ENCODE assay signal across 1 cellular context in the genomic region with DNA sequence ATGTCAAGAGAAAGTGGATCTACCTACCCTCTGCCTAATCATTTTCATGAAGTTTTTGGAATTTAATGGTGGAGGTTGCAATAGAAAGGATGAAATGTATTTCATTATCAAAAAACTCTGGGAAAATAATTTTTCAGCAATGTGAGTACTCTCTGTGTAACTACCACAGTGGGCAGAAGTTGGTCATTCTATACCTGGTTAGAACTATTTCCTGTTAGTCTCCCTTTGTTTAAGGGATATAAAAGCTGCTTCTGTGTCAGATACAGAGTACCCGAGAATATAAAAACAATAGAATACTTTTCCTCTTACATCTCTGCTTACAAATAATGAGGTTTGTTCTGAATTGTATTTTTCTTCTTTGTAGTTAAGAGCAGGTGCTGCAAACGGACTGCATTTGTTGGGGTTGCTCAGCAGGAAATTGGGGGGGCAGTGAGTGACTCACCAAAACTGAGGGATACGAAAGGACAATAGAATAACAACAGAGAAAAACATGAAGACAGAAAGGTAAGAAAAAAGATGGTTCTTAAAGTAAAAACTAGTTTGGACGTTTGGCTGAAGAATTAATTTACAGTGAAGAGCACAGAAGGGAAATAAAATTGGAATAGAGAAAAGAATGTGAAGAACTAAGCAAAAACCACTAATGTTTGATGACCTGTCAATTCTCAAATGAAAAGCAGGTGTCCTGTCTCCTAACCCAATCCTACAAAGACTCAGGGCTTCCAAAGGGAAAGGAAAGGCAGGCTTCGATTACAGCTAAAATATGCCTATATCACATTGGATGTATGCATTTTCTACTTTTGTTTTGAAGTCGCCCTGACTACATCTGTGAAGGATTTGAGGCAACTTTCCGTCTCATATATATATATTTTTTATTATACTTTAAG.
TF ChIP-seq lines count a peak whose summit lies in the region.

No MANE protein-coding gene starts in this region.

TF ChIP-seq in GM23338, 12 proteins besides CTCF, POLR2A, EP300 and RAD21 (continued from another document):
- TF ChIP-seq, protein P1, sequence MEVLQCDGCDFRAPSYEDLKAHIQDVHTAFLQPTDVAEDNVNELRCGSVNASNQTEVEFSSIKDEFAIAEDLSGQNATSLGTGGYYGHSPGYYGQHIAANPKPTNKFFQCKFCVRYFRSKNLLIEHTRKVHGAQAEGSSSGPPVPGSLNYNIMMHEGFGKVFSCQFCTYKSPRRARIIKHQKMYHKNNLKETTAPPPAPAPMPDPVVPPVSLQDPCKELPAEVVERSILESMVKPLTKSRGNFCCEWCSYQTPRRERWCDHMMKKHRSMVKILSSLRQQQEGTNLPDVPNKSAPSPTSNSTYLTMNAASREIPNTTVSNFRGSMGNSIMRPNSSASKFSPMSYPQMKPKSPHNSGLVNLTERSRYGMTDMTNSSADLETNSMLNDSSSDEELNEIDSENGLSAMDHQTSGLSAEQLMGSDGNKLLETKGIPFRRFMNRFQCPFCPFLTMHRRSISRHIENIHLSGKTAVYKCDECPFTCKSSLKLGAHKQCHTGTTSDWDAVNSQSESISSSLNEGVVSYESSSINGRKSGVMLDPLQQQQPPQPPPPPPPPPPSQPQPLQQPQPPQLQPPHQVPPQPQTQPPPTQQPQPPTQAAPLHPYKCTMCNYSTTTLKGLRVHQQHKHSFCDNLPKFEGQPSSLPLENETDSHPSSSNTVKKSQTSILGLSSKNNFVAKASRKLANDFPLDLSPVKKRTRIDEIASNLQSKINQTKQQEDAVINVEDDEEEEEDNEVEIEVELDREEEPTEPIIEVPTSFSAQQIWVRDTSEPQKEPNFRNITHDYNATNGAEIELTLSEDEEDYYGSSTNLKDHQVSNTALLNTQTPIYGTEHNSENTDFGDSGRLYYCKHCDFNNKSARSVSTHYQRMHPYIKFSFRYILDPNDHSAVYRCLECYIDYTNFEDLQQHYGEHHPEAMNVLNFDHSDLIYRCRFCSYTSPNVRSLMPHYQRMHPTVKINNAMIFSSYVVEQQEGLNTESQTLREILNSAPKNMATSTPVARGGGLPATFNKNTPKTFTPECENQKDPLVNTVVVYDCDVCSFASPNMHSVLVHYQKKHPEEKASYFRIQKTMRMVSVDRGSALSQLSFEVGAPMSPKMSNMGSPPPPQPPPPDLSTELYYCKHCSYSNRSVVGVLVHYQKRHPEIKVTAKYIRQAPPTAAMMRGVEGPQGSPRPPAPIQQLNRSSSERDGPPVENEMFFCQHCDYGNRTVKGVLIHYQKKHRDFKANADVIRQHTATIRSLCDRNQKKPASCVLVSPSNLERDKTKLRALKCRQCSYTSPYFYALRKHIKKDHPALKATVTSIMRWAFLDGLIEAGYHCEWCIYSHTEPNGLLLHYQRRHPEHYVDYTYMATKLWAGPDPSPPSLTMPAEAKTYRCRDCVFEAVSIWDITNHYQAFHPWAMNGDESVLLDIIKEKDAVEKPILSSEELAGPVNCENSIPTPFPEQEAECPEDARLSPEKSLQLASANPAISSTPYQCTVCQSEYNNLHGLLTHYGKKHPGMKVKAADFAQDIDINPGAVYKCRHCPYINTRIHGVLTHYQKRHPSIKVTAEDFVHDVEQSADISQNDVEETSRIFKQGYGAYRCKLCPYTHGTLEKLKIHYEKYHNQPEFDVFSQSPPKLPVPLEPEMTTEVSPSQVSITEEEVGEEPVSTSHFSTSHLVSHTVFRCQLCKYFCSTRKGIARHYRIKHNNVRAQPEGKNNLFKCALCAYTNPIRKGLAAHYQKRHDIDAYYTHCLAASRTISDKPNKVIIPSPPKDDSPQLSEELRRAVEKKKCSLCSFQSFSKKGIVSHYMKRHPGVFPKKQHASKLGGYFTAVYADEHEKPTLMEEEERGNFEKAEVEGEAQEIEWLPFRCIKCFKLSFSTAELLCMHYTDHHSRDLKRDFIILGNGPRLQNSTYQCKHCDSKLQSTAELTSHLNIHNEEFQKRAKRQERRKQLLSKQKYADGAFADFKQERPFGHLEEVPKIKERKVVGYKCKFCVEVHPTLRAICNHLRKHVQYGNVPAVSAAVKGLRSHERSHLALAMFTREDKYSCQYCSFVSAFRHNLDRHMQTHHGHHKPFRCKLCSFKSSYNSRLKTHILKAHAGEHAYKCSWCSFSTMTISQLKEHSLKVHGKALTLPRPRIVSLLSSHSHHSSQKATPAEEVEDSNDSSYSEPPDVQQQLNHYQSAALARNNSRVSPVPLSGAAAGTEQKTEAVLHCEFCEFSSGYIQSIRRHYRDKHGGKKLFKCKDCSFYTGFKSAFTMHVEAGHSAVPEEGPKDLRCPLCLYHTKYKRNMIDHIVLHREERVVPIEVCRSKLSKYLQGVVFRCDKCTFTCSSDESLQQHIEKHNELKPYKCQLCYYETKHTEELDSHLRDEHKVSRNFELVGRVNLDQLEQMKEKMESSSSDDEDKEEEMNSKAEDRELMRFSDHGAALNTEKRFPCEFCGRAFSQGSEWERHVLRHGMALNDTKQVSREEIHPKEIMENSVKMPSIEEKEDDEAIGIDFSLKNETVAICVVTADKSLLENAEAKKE (CRISPR knock-in tag; IDR thresholded peaks at IDR 0.05), result no peak
- TF ChIP-seq STAT1 (IDR thresholded peaks at IDR 0.05; ENCODE audit: unreplicated experiment), result no peak
- TF ChIP-seq ZNF114 (CRISPR knock-in tag; IDR thresholded peaks at IDR 0.05), result no peak
- TF ChIP-seq ZNF331 (CRISPR knock-in tag; IDR thresholded peaks at IDR 0.05; ENCODE audit: low read depth), result no peak
- no peak for TF ChIP-seq POLR2AphosphoS5 (IDR thresholded peaks at IDR 0.05; ENCODE audit: low read depth)
TF ChIP-seq in GM23338: peak in this region for 0.
